In the genomic region with DNA sequence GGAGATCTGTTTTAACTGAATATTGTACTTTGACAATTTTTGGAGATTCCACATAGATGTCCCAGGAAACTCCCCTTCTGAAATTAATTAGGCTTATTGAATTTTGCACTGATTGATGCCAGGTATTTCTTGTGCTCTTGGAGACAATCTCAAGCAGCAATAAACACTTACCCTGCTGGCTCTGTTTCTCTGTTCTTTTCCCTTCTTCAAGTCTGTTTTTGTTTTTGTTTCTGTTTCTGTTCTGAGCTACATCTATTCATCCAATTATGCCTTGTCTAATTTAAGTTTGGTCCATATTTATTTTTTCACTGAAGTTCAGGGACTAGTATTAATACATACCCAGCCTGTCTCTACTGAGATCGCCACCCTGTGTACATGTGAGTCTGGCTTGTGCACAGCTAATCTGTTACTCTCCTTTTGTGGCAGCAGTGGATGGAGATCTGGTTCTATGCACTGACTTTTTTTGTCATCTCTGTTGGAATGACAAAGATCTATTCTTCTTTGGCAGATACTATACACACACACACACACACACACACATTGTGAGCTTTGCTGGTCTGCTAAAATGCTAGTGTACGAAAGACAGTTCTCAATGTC, we compare ENCODE assay signal across 20 cellular contexts. TPM values are rescaled to one million over a fixed set of nuclear protein-coding genes. Genes with fewer than 3 reads are reported as not detected.
A peak's percentile ranks its signal among the peaks of the same experiment; 100 is the strongest.
DNase-seq lines count a peak whose midpoint lies in the region; ATAC-seq and TF ChIP-seq lines count a peak whose summit lies in the region.
"Had no signal": no experiment of that assay in that cellular context is flagged by ENCODE, and none has a peak within 500 bp of the region (broad histone marks: within the 10 kb centered on the region; RNA-seq: fewer than 3 reads in every experiment).

No MANE protein-coding gene starts in this region.

- H3K27me3 ChIP-seq in Karpas-422 (ENCODE audit: low read length): no peaks in the 10 kb centered on the region
- H3K27me3 ChIP-seq in psoas muscle (ENCODE audit: insufficient read depth in 3 of 3, low read length in 2 of 3): peaks cover 0 to 5% (median 0%) of the 10 kb centered on the region in 3 donors

- H3K4me2 ChIP-seq in Karpas-422 (ENCODE audit: low read depth, low read length, poor library complexity, severe bottlenecking): no peak overlapping the region

- no peak overlapping the region; the same call in 1 of the 2 replicates for H3K9ac ChIP-seq in Karpas-422 (ENCODE audit: low read length)

- no peaks in the 10 kb centered on the region for H3K79me2 ChIP-seq in Karpas-422 (ENCODE audit: low read length)

- H3K4me3 ChIP-seq in Karpas-422 (ENCODE audit: low read length) (no peak overlapping the region), psoas muscle (no peak overlapping the region)

- H2AFZ ChIP-seq in Karpas-422 (ENCODE audit: low read length): peak overlapping the region; percentile 65; the same call in 1 of the 2 replicates

- peak; percentile 13 for TF ChIP-seq CTCF in GM12873 (IDR thresholded peaks at IDR 0.05; ENCODE audit: insufficient read depth, low read depth, low read length, missing control alignments)
- no peak for TF ChIP-seq CTCF in psoas muscle (IDR thresholded peaks at IDR 0.05)

- ATAC-seq in GM21529 (IDR thresholded peaks at IDR 0.05; ENCODE audit: unreplicated experiment): peak; percentile 53
- no peak for ATAC-seq in psoas muscle

- H3K27ac ChIP-seq in Karpas-422 (ENCODE audit: low read length) (no peak overlapping the region), psoas muscle (no peak overlapping the region)
- H3K27ac ChIP-seq: epithelial cell of prostate had no signal

- DNase-seq in Karpas-422 (no peak), midbrain (lab: John Stamatoyannopoulos, UW) (peak; percentile 11), NCI-H345 (lab: John Stamatoyannopoulos, UW) (no peak), HUDEP-2 (lab: John Stamatoyannopoulos, UW; ENCODE audit: unreplicated experiment in 76 of 76) (no peak), T-helper 2 cell (no peak), psoas muscle (no peak)
- DNase-seq: activated gamma-delta T cell treated with Interleukin-2 at 50 U/mL for 16 hours; AML-193; aorta; IMR-90; kidney; NCI-H2171 treated with DMSO at 0.1 percent for 48 hours; SIG-M5; stimulated activated naive CD4-positive, alpha-beta T cell had no signal

- intact Hi-C loops in psoas muscle (cut with DNase I): no loop called here

- no peaks in the 10 kb centered on the region for H4K20me1 ChIP-seq in Karpas-422 (ENCODE audit: insufficient read depth, low read depth, low read length)

- no peaks in the 10 kb centered on the region for H3K9me2 ChIP-seq in Karpas-422 (replicated peaks; ENCODE audit: insufficient read depth, low read length)

- H3K36me3 ChIP-seq in Karpas-422 (ENCODE audit: insufficient read depth, low read length) (peaks cover 3% of the 10 kb centered on the region; the same call in 1 of the 2 replicates), psoas muscle (ENCODE audit: insufficient read depth in 1 of 2, low read depth in 1 of 2) (no peaks in the 10 kb centered on the region)

- peaks cover 8% of the 10 kb centered on the region for H3K4me1 ChIP-seq in Karpas-422 (ENCODE audit: low read length)
- H3K4me1 ChIP-seq in psoas muscle: no peaks in the 10 kb centered on the region

- WGBS in psoas muscle, 3 donors: 73 to 78% (median 73%) methylated on average over 2 of the region's 2 CpGs

- H3K9me3 ChIP-seq in Karpas-422 (ENCODE audit: low read length) (peaks cover 12% of the 10 kb centered on the region; the same call in 1 of the 2 replicates), psoas muscle (peaks cover 2% of the 10 kb centered on the region)

RNA-seq across cellular contexts. Expression of a gene that starts 51.9 kb away (rescaled TPM):
- not detected in 2 replicates for total RNA-seq in Karpas-422 (2014; rRNA removed; shearing (Covaris generic); ENCODE audit: low replicate concordance)
- not detected for total RNA-seq in psoas muscle
- polyA plus RNA-seq in psoas muscle: not detected
- total RNA-seq: activated CD8-positive, alpha-beta memory T cell treated with anti-CD3 and anti-CD28 coated beads for 36 hours; aorta; IMR-90; kidney; skeletal muscle tissue; ureter had no signal
- polyA plus RNA-seq: aorta, IMR-90 had no signal
